2 cellular contexts compared by ENCODE assay signal in genomic region chr1:167880570-167880969, GRCh38.
TF ChIP-seq lines count a peak whose summit lies in the region.

No MANE protein-coding gene starts in this region.

TF ChIP-seq in IMR-90, 13 proteins besides CTCF, POLR2A, EP300 and RAD21:
- no peak for TF ChIP-seq MAFK (IDR thresholded peaks at IDR 0.05; ENCODE audit: low read depth, low read length)
- TF ChIP-seq FOS (IDR thresholded peaks at IDR 0.05; ENCODE audit: low read depth, low read length) = no peak
- TF ChIP-seq CHD1 (IDR thresholded peaks at IDR 0.05; ENCODE audit: low read depth, low read length) = no peak
- TF ChIP-seq RCOR1 (IDR thresholded peaks at IDR 0.05; ENCODE audit: insufficient replicate concordance, low read length) = no peak
- TF ChIP-seq BHLHE40 (IDR thresholded peaks at IDR 0.05; ENCODE audit: low read depth, low read length) = no peak
- TF ChIP-seq CEBPB (IDR thresholded peaks at IDR 0.05; ENCODE audit: low read depth, low read length) = no peak
- TF ChIP-seq MXI1 (IDR thresholded peaks at IDR 0.05; ENCODE audit: borderline replicate concordance, low read depth, low read length) = no peak
- no peak for TF ChIP-seq ELK1 (IDR thresholded peaks at IDR 0.05; ENCODE audit: borderline replicate concordance, low read depth, low read length)

TF ChIP-seq in SK-N-SH, 30 proteins besides CTCF, POLR2A, EP300 and RAD21:
- TF ChIP-seq MEF2A (IDR thresholded peaks at IDR 0.05; ENCODE audit: borderline replicate concordance, low read depth) (no peak), MAX (IDR thresholded peaks at IDR 0.05; ENCODE audit: low read depth) (no peak), ELF1 (IDR thresholded peaks at IDR 0.05) (no peak), RFX5 (IDR thresholded peaks at IDR 0.05; ENCODE audit: low read length) (no peak), NRF1 (IDR thresholded peaks at IDR 0.05; ENCODE audit: low read depth, low read length) (no peak), CHD2 (IDR thresholded peaks at IDR 0.05; ENCODE audit: low read length, partially characterized antibody) (no peak), GABPA (IDR thresholded peaks at IDR 0.05; ENCODE audit: low read depth) (no peak), NFIC (IDR thresholded peaks at IDR 0.05; ENCODE audit: borderline replicate concordance) (no peak), YY1 (IDR thresholded peaks at IDR 0.05; ENCODE audit: low read depth) (no peak), FOXJ3 (CRISPR knock-in tag; IDR thresholded peaks at IDR 0.05) (no peak), RCOR1 (IDR thresholded peaks at IDR 0.05; ENCODE audit: low read length) (no peak), JUND (IDR thresholded peaks at IDR 0.05) (no peak), MXI1 (IDR thresholded peaks at IDR 0.05; ENCODE audit: low read depth, low read length) (no peak), IRF3 (IDR thresholded peaks at IDR 0.05; ENCODE audit: low read depth, low read length) (no peak)
TF ChIP-seq in SK-N-SH: peak in this region for 0.
